Comparison of ENCODE assay signal across 9 cellular contexts in the genomic region with DNA sequence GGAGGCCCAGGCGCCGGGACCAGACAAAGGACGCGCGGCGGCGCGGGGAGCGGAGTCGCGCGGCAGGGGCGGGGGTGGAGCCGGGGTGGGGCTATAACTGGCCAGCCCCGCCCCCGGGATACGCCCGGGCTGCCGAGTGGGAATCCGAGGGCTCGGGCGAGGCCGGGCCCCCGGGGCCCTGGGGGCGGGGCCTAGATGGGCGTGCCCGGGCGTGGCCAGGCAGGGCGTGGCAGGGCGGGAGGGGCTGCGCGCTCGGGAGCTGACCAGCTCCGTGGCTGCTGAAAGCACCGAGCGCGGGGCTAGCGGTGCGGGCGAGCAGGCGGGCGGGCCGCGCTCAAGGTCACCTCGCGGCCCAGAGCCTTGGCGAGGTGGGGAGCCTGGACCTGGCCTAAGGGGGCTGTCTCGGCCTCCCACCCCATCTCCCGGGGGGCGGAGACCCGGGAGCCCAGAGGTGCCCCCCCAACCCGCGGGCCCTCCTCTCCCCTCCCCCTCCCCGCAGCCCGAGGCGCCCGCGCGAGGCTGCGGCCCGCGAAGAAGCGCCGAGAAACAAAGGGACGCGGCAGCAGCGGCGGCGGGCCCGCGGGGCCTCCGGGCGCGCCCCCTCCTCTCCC. TPM values are rescaled to one million over a fixed set of nuclear protein-coding genes. Genes with fewer than 3 reads are reported as not detected.
DNase-seq lines count a peak whose midpoint lies in the region; ATAC-seq and TF ChIP-seq lines count a peak whose summit lies in the region.
"Had no signal": no experiment of that assay in that cellular context is flagged by ENCODE, and none has a peak within 500 bp of the region (broad histone marks: within the 10 kb centered on the region; RNA-seq: fewer than 3 reads in every experiment).

No MANE protein-coding gene starts in this region.

- peak; percentile 63 for DNase-seq in COLO668 (lab: John Stamatoyannopoulos, UW; ENCODE audit: unreplicated experiment)
- peak; percentile 64 for DNase-seq in activated naive CD8-positive, alpha-beta T cell treated with anti-CD3 and anti-CD28 coated beads, Interleukin-2, amount 10 ng/mL, durations not matched to agents 7 days and 5 days
- DNase-seq in inferior parietal cortex (ENCODE audit: extremely low spot score): peak; percentile 62
- no peak for DNase-seq in GDM1 (lab: John Stamatoyannopoulos, UW)
- no peak for DNase-seq in PC-3
- DNase-seq: activated B cell treated with CpG ODN at 0.5 μM for 24 hours had no signal

- H3K9me2 ChIP-seq in PC-3 (replicated peaks; ENCODE audit: low read length): no peaks in the 10 kb centered on the region

- no peak overlapping the region for H3K27ac Mint-ChIP-seq in activated naive CD8-positive, alpha-beta T cell treated with anti-CD3 and anti-CD28 coated beads, Interleukin-2, amount 10 ng/mL, durations not matched to agents 7 days and 5 days
- H3K27ac Mint-ChIP-seq: activated B cell treated with CpG ODN at 0.5 μM for 24 hours had no signal

- no peak for TF ChIP-seq CTCF in PC-3 (conservative IDR thresholded peaks at IDR 0.05; ENCODE audit: low read depth, low read length)

- no peak overlapping the region for H2AFZ ChIP-seq in PC-3 (ENCODE audit: low read length)

- H3K27ac ChIP-seq in HUES48 (ENCODE audit: low read depth, low read length): no peak overlapping the region
- no peak overlapping the region for H3K27ac ChIP-seq in PC-3 (ENCODE audit: low read length)

- H3K36me3 ChIP-seq in HUES48 (ENCODE audit: control insufficient read depth, insufficient read depth, low read length) (no peaks in the 10 kb centered on the region), PC-3 (ENCODE audit: low read depth, low read length) (no peaks in the 10 kb centered on the region)

- H3K9me3 Mint-ChIP-seq in activated naive CD8-positive, alpha-beta T cell treated with anti-CD3 and anti-CD28 coated beads, Interleukin-2, amount 10 ng/mL, durations not matched to agents 7 days and 5 days: no peaks in the 10 kb centered on the region
- H3K9me3 Mint-ChIP-seq: activated B cell treated with CpG ODN at 0.5 μM for 24 hours had no signal

- no peaks in the 10 kb centered on the region for H3K9me3 ChIP-seq in HUES48 (ENCODE audit: control insufficient read depth, insufficient read depth, low read length)
- no peaks in the 10 kb centered on the region for H3K9me3 ChIP-seq in PC-3 (ENCODE audit: low read length)

- H3K27me3 ChIP-seq in HUES48 (ENCODE audit: control insufficient read depth, insufficient read depth, low read length): peaks cover 28% of the 10 kb centered on the region
- peaks cover 14% of the 10 kb centered on the region; the same call in 1 of the 2 replicates for H3K27me3 ChIP-seq in PC-3 (ENCODE audit: low read length)

- CTCF ChIA-PET in PC-3 (lab: Charles Lee): no interaction called here

- POLR2A ChIA-PET in activated naive CD8-positive, alpha-beta T cell treated with anti-CD3 and anti-CD28 coated beads, Interleukin-2, amount 10 ng/mL, durations not matched to agents 7 days and 5 days (lab: Charles Lee): interaction anchor here (0.5 kb wide), 1 partner anchor 100 kb away, joined by 3 read pairs; no protein-coding TSS in a partner anchor
- POLR2A ChIA-PET in PC-3 (lab: Charles Lee; ENCODE audit: unreplicated experiment): no interaction called here

- peaks cover 12% of the 10 kb centered on the region for H3K4me1 Mint-ChIP-seq in activated naive CD8-positive, alpha-beta T cell treated with anti-CD3 and anti-CD28 coated beads, Interleukin-2, amount 10 ng/mL, durations not matched to agents 7 days and 5 days

- no peaks in the 10 kb centered on the region for H4K20me1 ChIP-seq in PC-3 (ENCODE audit: low read length)

- no peak for ATAC-seq in activated naive CD8-positive, alpha-beta T cell treated with anti-CD3 and anti-CD28 coated beads, Interleukin-2, amount 10 ng/mL, durations not matched to agents 7 days and 5 days (ENCODE audit: low read depth)
- ATAC-seq in GM18505 (IDR thresholded peaks at IDR 0.05; ENCODE audit: unreplicated experiment) (no peak), HG03378 (IDR thresholded peaks at IDR 0.05; ENCODE audit: unreplicated experiment) (no peak), PC-3 (no peak)

- H3K4me3 ChIP-seq in HUES48 (ENCODE audit: low read depth, low read length) (peak overlapping the region; percentile 50; the same call in 1 of the 2 replicates), PC-3 (ENCODE audit: low read length) (no peak overlapping the region)

- H3K27me3 Mint-ChIP-seq in activated naive CD8-positive, alpha-beta T cell treated with anti-CD3 and anti-CD28 coated beads, Interleukin-2, amount 10 ng/mL, durations not matched to agents 7 days and 5 days: peaks cover 38% of the 10 kb centered on the region

- H3K4me3 Mint-ChIP-seq in activated naive CD8-positive, alpha-beta T cell treated with anti-CD3 and anti-CD28 coated beads, Interleukin-2, amount 10 ng/mL, durations not matched to agents 7 days and 5 days: no peak overlapping the region
- H3K4me3 Mint-ChIP-seq: activated B cell treated with CpG ODN at 0.5 μM for 24 hours had no signal

- no peak for TF ChIP-seq POLR2A in GM18505 (IDR thresholded peaks at IDR 0.05; ENCODE audit: borderline replicate concordance, extremely low read depth, insufficient read depth, insufficient read length)

- no peak overlapping the region for H3K4me2 ChIP-seq in PC-3 (ENCODE audit: low read length)

- H3F3A ChIP-seq in PC-3 (ENCODE audit: low read length, unreplicated experiment): no peaks in the 10 kb centered on the region

- intact Hi-C loops in PC-3 (cut with micrococcal nuclease): no loop called here

- H3K79me2 ChIP-seq in PC-3 (ENCODE audit: low read length): no peaks in the 10 kb centered on the region

- no peak overlapping the region for H3K9ac ChIP-seq in HUES48 (ENCODE audit: low read depth, low read length)
- H3K9ac ChIP-seq in PC-3 (ENCODE audit: low read length): no peak overlapping the region

- no peaks in the 10 kb centered on the region for H3K36me3 Mint-ChIP-seq in activated naive CD8-positive, alpha-beta T cell treated with anti-CD3 and anti-CD28 coated beads, Interleukin-2, amount 10 ng/mL, durations not matched to agents 7 days and 5 days

- BruUV-seq in PC-3 (replicated peaks; lab: Mats Ljungman, UMichigan): no TSS peak

- peaks cover 4% of the 10 kb centered on the region; the same call in 1 of the 2 replicates for H3K4me1 ChIP-seq in HUES48 (ENCODE audit: control insufficient read depth, insufficient read depth, low read length)
- peaks cover 7% of the 10 kb centered on the region; the same call in 1 of the 2 replicates for H3K4me1 ChIP-seq in PC-3 (ENCODE audit: insufficient read depth, low read length)

RNA-seq across cellular contexts. Expression of gene ELAVL3, which starts 1.3 kb away (rescaled TPM):
- total RNA-seq in activated naive CD8-positive, alpha-beta T cell treated with anti-CD3 and anti-CD28 coated beads, Interleukin-2, amount 10 ng/mL, durations not matched to agents 7 days and 5 days: not detected
- not detected in 2 replicates for total RNA-seq in PC-3 (2014; rRNA removed)
- total RNA-seq: activated B cell treated with CpG ODN at 0.5 μM for 24 hours had no signal

RNA-seq across cellular contexts. Expression of gene ZNF653, which starts 26.1 kb away (rescaled TPM):
- 10 to 100 TPM; 21.1 to 21.8 TPM for total RNA-seq in activated naive CD8-positive, alpha-beta T cell treated with anti-CD3 and anti-CD28 coated beads, Interleukin-2, amount 10 ng/mL, durations not matched to agents 7 days and 5 days
- total RNA-seq in PC-3 (2014; rRNA removed): 14.2 and 16.2 TPM in 2 replicates

RNA-seq across cellular contexts. Expression of gene PRKCSH, which starts 44.1 kb away (rescaled TPM):
- 100 to 1,000 TPM; 297 to 310 TPM for total RNA-seq in activated naive CD8-positive, alpha-beta T cell treated with anti-CD3 and anti-CD28 coated beads, Interleukin-2, amount 10 ng/mL, durations not matched to agents 7 days and 5 days
- total RNA-seq in PC-3 (2014; rRNA removed): 222 and 266 TPM in 2 replicates

RNA-seq across cellular contexts. Expression of gene ODAD3, which starts 44.7 kb away (rescaled TPM):
- total RNA-seq in activated naive CD8-positive, alpha-beta T cell treated with anti-CD3 and anti-CD28 coated beads, Interleukin-2, amount 10 ng/mL, durations not matched to agents 7 days and 5 days: not detected
- 0.52 and 3.9 TPM in 2 replicates for total RNA-seq in PC-3 (2014; rRNA removed)

RNA-seq across cellular contexts. Expression of gene ECSIT, which starts 49.4 kb away (rescaled TPM):
- 10 to 100 TPM; 34.7 to 37.1 TPM for total RNA-seq in activated naive CD8-positive, alpha-beta T cell treated with anti-CD3 and anti-CD28 coated beads, Interleukin-2, amount 10 ng/mL, durations not matched to agents 7 days and 5 days
- total RNA-seq in PC-3 (2014; rRNA removed): 126 and 156 TPM in 2 replicates

Comparison
In these comparisons a context has a peak if more than half of its experiments do, and no peak if none do; other contexts are left out.
1. DNase-seq: peak in COLO668 (single experiment), activated naive CD8-positive, alpha-beta T cell treated with anti-CD3 and anti-CD28 coated beads, Interleukin-2, amount 10 ng/mL, durations not matched to agents 7 days and 5 days (single experiment) and inferior parietal cortex (single experiment); none in GDM1 (single experiment) and PC-3 (single experiment).